Comparison of ENCODE assay signal across 21 cellular contexts in the genomic region with DNA sequence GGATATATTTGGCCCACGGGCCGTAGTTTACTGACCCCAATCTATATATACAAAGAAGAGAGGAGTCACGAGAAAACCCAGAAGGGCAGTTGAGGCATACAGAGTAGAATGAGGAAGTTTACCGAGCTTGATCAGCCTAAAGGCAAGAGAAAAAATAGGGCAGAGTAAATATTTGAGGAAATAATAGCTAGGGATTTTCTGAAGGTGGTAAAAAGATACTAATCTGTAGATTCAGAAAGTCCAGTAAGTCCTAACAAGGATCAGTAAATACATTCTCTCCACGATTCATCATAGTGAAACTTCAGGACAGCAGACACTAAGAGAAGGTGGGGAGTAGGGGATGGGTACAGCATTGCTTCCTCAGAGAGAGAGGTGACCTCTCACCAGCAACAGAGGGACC.
"Had no signal": no experiment of that assay in that cellular context is flagged by ENCODE, and none has a peak within 500 bp of the region (broad histone marks: within the 10 kb centered on the region; RNA-seq: fewer than 3 reads in every experiment).

No MANE protein-coding gene starts in this region.

- H3K4me3 Mint-ChIP-seq: memory B cell; naive thymus-derived CD4-positive, alpha-beta T cell had no signal

- H3K27ac Mint-ChIP-seq: memory B cell; naive thymus-derived CD4-positive, alpha-beta T cell had no signal

- H3K4me1 Mint-ChIP-seq: memory B cell; naive thymus-derived CD4-positive, alpha-beta T cell had no signal

- DNase-seq: dermis blood vessel endothelial cell; dorsolateral prefrontal cortex; effector CD4-positive, alpha-beta T cell; effector memory CD4-positive, alpha-beta T cell; esophagus squamous epithelium; foreskin fibroblast; foreskin melanocyte; gastrocnemius medialis; glutamatergic neuron; head of caudate nucleus; heart right ventricle; hippocampal formation; left cardiac atrium; left lung; left ventricle myocardium superior; lower lobe of right lung; mesendoderm; midbrain; naive thymus-derived CD4-positive, alpha-beta T cell had no signal

- H3K36me3 Mint-ChIP-seq: memory B cell had no signal

- ATAC-seq: esophagus mucosa; gastrocnemius medialis; heart right ventricle; left cardiac atrium; left lung; left ventricle myocardium superior; lower lobe of right lung; naive thymus-derived CD4-positive, alpha-beta T cell had no signal
